12 cellular contexts compared by ENCODE assay signal in genomic region chr22:36433318-36434231, GRCh38. TPM values are rescaled to one million over a fixed set of nuclear protein-coding genes. Genes with fewer than 3 reads are reported as not detected.
DNase-seq lines count a peak whose midpoint lies in the region; ATAC-seq and TF ChIP-seq lines count a peak whose summit lies in the region.
"Had no signal": no experiment of that assay in that cellular context is flagged by ENCODE, and none has a peak within 500 bp of the region (broad histone marks: within the 10 kb centered on the region; RNA-seq: fewer than 3 reads in every experiment).

No MANE protein-coding gene starts in this region.

- H3K9me3 ChIP-seq in CD4-positive, CD25-positive, alpha-beta regulatory T cell (ENCODE audit: control insufficient read depth in 2 of 2, low read length in 2 of 2) = no peaks in the 10 kb centered on the region
- H3K9me3 ChIP-seq in naive thymus-derived CD4-positive, alpha-beta T cell (ENCODE audit: control insufficient read depth in 2 of 3, low read length in 3 of 3) = no peaks in the 10 kb centered on the region

- H3K36me3 ChIP-seq in CD4-positive, CD25-positive, alpha-beta regulatory T cell (ENCODE audit: control insufficient read depth, insufficient read depth, low read length) = no peaks in the 10 kb centered on the region
- H3K36me3 ChIP-seq in naive thymus-derived CD4-positive, alpha-beta T cell (ENCODE audit: control insufficient read depth in 2 of 3, insufficient read depth in 3 of 3, low read length in 3 of 3) = no peaks in the 10 kb centered on the region

- H3K4me3 Mint-ChIP-seq in CD4-positive, CD25-positive, alpha-beta regulatory T cell = peak overlapping the region in 1 of 4 donors; percentile 24
- no peak overlapping the region for H3K4me3 Mint-ChIP-seq in naive thymus-derived CD4-positive, alpha-beta T cell
- H3K4me3 Mint-ChIP-seq: WTC11 had no signal

- no peak for DNase-seq in CD4-positive, CD25-positive, alpha-beta regulatory T cell
- DNase-seq in LHCN-M2 (ENCODE audit: low read depth) = peak; percentile 57
- DNase-seq in naive thymus-derived CD4-positive, alpha-beta T cell = no peak
- DNase-seq in ureter (ENCODE audit: low spot score) = no peak
- DNase-seq in HK-2 (ENCODE audit: unreplicated experiment) = no peak
- DNase-seq: foreskin keratinocyte, NCI-H524 treated with DMSO at 0.1 percent for 48 hours, occipital lobe had no signal

- H3K27me3 Mint-ChIP-seq in CD4-positive, CD25-positive, alpha-beta regulatory T cell = peaks cover 6% of the 10 kb centered on the region
- H3K27me3 Mint-ChIP-seq in naive thymus-derived CD4-positive, alpha-beta T cell = no peaks in the 10 kb centered on the region

- intact Hi-C loops in naive thymus-derived CD4-positive, alpha-beta T cell (cut with micrococcal nuclease) = loop anchor here (2.0 kb wide), 2 partner anchors 19 to 23 kb away; no protein-coding TSS in a partner anchor

- H3K27ac ChIP-seq in CD4-positive, CD25-positive, alpha-beta regulatory T cell (ENCODE audit: insufficient read depth, low read length, poor library complexity, severe bottlenecking) = no peak overlapping the region
- H3K27ac ChIP-seq in VCaP = peak overlapping the region; percentile 76
- no peak overlapping the region for H3K27ac ChIP-seq in naive thymus-derived CD4-positive, alpha-beta T cell (ENCODE audit: low read depth, low read length)
- H3K27ac ChIP-seq: foreskin keratinocyte had no signal

- no peak for TF ChIP-seq CTCF in VCaP (conservative IDR thresholded peaks at IDR 0.05)

- no peaks in the 10 kb centered on the region for H3K27me3 ChIP-seq in CD4-positive, CD25-positive, alpha-beta regulatory T cell (ENCODE audit: control insufficient read depth, insufficient read depth, low read length)
- no peaks in the 10 kb centered on the region for H3K27me3 ChIP-seq in naive thymus-derived CD4-positive, alpha-beta T cell (ENCODE audit: control insufficient read depth in 2 of 2, insufficient read depth in 2 of 2, low read length in 2 of 2)
- H3K27me3 ChIP-seq: foreskin keratinocyte had no signal

- peaks cover 6 to 26% (median 14%) of the 10 kb centered on the region in 4 donors for H3K4me1 Mint-ChIP-seq in CD4-positive, CD25-positive, alpha-beta regulatory T cell
- H3K4me1 Mint-ChIP-seq in naive thymus-derived CD4-positive, alpha-beta T cell = peaks cover 21 to 35% (median 22%) of the 10 kb centered on the region in 7 donors

- H3K4me1 ChIP-seq in CD4-positive, CD25-positive, alpha-beta regulatory T cell (ENCODE audit: control insufficient read depth, insufficient read depth, low read length, poor library complexity, severe bottlenecking) = peaks cover 18% of the 10 kb centered on the region
- H3K4me1 ChIP-seq in naive thymus-derived CD4-positive, alpha-beta T cell (ENCODE audit: control insufficient read depth in 2 of 2, insufficient read depth in 2 of 2, low read length in 2 of 2) = peaks cover 20 to 21% of the 10 kb centered on the region in 2 donors

- POLR2A ChIA-PET in naive thymus-derived CD4-positive, alpha-beta T cell (lab: Charles Lee) = no interaction called here

- peaks cover 0 to 2% (median 0%) of the 10 kb centered on the region in 7 donors for H3K9me3 Mint-ChIP-seq in CD4-positive, CD25-positive, alpha-beta regulatory T cell
- no peaks in the 10 kb centered on the region for H3K9me3 Mint-ChIP-seq in naive thymus-derived CD4-positive, alpha-beta T cell
- H3K9me3 Mint-ChIP-seq: WTC11 had no signal

- CTCF ChIA-PET in naive thymus-derived CD4-positive, alpha-beta T cell (lab: Charles Lee) = interaction anchor here (1.1 kb wide), 1 partner anchor 36 kb away, joined by 3 read pairs; no protein-coding TSS in a partner anchor

- H3K27ac Mint-ChIP-seq in CD4-positive, CD25-positive, alpha-beta regulatory T cell = peak overlapping the region; percentile 42 to 95 (median 90)
- H3K27ac Mint-ChIP-seq in naive thymus-derived CD4-positive, alpha-beta T cell = peak overlapping the region; percentile 28 to 95 (median 78)

- no peaks in the 10 kb centered on the region for H3K36me3 Mint-ChIP-seq in CD4-positive, CD25-positive, alpha-beta regulatory T cell
- H3K36me3 Mint-ChIP-seq in naive thymus-derived CD4-positive, alpha-beta T cell = no peaks in the 10 kb centered on the region
- H3K36me3 Mint-ChIP-seq: WTC11 had no signal

- no peak overlapping the region for H3K4me3 ChIP-seq in CD4-positive, CD25-positive, alpha-beta regulatory T cell (ENCODE audit: low read depth, low read length)
- H3K4me3 ChIP-seq in naive thymus-derived CD4-positive, alpha-beta T cell (ENCODE audit: low read length) = no peak overlapping the region

- no peak for ATAC-seq in CD4-positive, CD25-positive, alpha-beta regulatory T cell (ENCODE audit: low read depth in 2 of 2)
- no peak for ATAC-seq in naive thymus-derived CD4-positive, alpha-beta T cell
- ATAC-seq in HG03280 (IDR thresholded peaks at IDR 0.05; ENCODE audit: unreplicated experiment) (no peak), HG02973 (IDR thresholded peaks at IDR 0.05; ENCODE audit: unreplicated experiment) (no peak)
- ATAC-seq: foreskin keratinocyte, WTC11 had no signal

RNA-seq across cellular contexts. Expression of gene MYH9, which starts 45.8 kb away (rescaled TPM):
- 1,341 TPM for total RNA-seq in CD4-positive, CD25-positive, alpha-beta regulatory T cell
- polyA plus RNA-seq in CD4-positive, CD25-positive, alpha-beta regulatory T cell = 10 to 100 TPM; 80.0 to 98.9 (median 93.4) TPM
- total RNA-seq in LHCN-M2 (2014; rRNA removed) (481 and 492 TPM in 2 replicates), ureter (810 TPM)
- 762 TPM for polyA plus RNA-seq in LHCN-M2 (2012)
- 100 to 1,000 TPM; 650 to 900 (median 803) TPM for total RNA-seq in naive thymus-derived CD4-positive, alpha-beta T cell
- 100 to 1,000 TPM in 1 of 2 donors, 10 to 100 TPM in 1; 95.5 to 501 TPM for polyA plus RNA-seq in naive thymus-derived CD4-positive, alpha-beta T cell

RNA-seq across cellular contexts. Expression of gene TXN2, which starts 47.9 kb away (rescaled TPM):
- total RNA-seq in CD4-positive, CD25-positive, alpha-beta regulatory T cell = 31.5 TPM
- 100 to 1,000 TPM in 3 of 4 donors, 10 to 100 TPM in 1; 98.2 to 132 (median 106) TPM for polyA plus RNA-seq in CD4-positive, CD25-positive, alpha-beta regulatory T cell
- total RNA-seq in LHCN-M2 (2014; rRNA removed) = 34.4 and 38.9 TPM in 2 replicates
- polyA plus RNA-seq in LHCN-M2 (2012) = 129 TPM
- 10 to 100 TPM; 35.5 to 69.9 (median 37.7) TPM for total RNA-seq in naive thymus-derived CD4-positive, alpha-beta T cell
- polyA plus RNA-seq in naive thymus-derived CD4-positive, alpha-beta T cell = 100 to 1,000 TPM; 135 to 154 TPM
- 88.2 TPM for total RNA-seq in ureter
